ENCODE assay signal across 26 cellular contexts in genomic region chrX:30144221-30144620, GRCh38.
"Had no signal": no experiment of that assay in that cellular context is flagged by ENCODE, and none has a peak within 500 bp of the region (broad histone marks: within the 10 kb centered on the region; RNA-seq: fewer than 3 reads in every experiment).

No MANE protein-coding gene starts in this region.

- ATAC-seq: stimulated activated effector memory CD8-positive, alpha-beta T cell treated with anti-CD3 and anti-CD28 coated beads, Interleukin-12 subunit alpha, Interleukin-12 subunit beta, amount 100 ng/mL, for 72 hours; stimulated activated memory B cell treated with anti-CD40 and anti-IgM and Interleukin-4, amounts not matched to agents 10 μg/mL and 1 μg/mL and 100 μg/mL, for 72 hours; stimulated activated naive B cell treated with anti-CD40 and anti-IgM and Interleukin-4, amounts not matched to agents 10 μg/mL and 1 μg/mL and 100 μg/mL, for 72 hours; stimulated activated naive CD8-positive, alpha-beta T cell treated with anti-CD3 and anti-CD28 coated beads, Interleukin-15, amount 100 ng/mL, for 72 hours; stimulated activated naive CD8-positive, alpha-beta T cell treated with anti-CD3 and anti-CD28 coated beads, Interleukin-15, Interleukin-2, amounts not matched to agents 100 U/mL and 50 U/mL, for 24 hours; upper lobe of right lung had no signal

- DNase-seq: stimulated activated CD4-positive, alpha-beta T cell treated with anti-CD3 and anti-CD28 coated beads, Interleukin-2, amount 100 ng/mL, for 48 hours; stimulated activated CD4-positive, alpha-beta T cell treated with anti-CD3 and anti-CD28 coated beads, Interleukin-4, amount 100 ng/mL, for 1 hour; stimulated activated CD4-positive, alpha-beta T cell treated with anti-CD3 and anti-CD28 coated beads, Interleukin-4, amount 100 ng/mL, for 24 hours; stimulated activated CD4-positive, alpha-beta T cell treated with anti-CD3 and anti-CD28 coated beads, Interleukin-4, amount 100 ng/mL, for 4 hours; stimulated activated CD8-positive, alpha-beta memory T cell treated with anti-CD3 and anti-CD28 coated beads, Interleukin-4, amount 100 ng/mL, for 48 hours; stimulated activated naive B cell treated with anti-CD40 and anti-IgM and Interleukin-4, amounts not matched to agents 10 μg/mL and 1 μg/mL and 100 μg/mL, for 72 hours; stimulated activated naive CD4-positive, alpha-beta T cell; stimulated activated naive CD4-positive, alpha-beta T cell treated with Interleukin-2 at 50 U/mL for 16 hours; stimulated activated naive CD8-positive, alpha-beta T cell treated with anti-CD3 and anti-CD28 coated beads, Interleukin-15, amount 100 ng/mL, for 72 hours; stimulated activated naive CD8-positive, alpha-beta T cell treated with anti-CD3 and anti-CD28 coated beads, Interleukin-15, Interleukin-2, amounts not matched to agents 100 U/mL and 50 U/mL, for 24 hours; stomach; substantia nigra; testis; thyroid gland; tibial artery; transverse colon; upper lobe of left lung; upper lobe of right lung; uterus had no signal

- H3K36me3 ChIP-seq: stomach, suprapubic skin, thoracic aorta, thyroid gland, tibial artery, tibial nerve, transverse colon, upper lobe of left lung, upper lobe of right lung, uterus, vagina had no signal

- H3K4me3 ChIP-seq: stomach, suprapubic skin, testis, thoracic aorta, thyroid gland, tibial artery, tibial nerve, transverse colon, upper lobe of left lung, upper lobe of right lung, uterus, vagina had no signal

- H3K27ac ChIP-seq: stomach, suprapubic skin, testis, thoracic aorta, thyroid gland, tibial artery, tibial nerve, transverse colon, upper lobe of left lung, upper lobe of right lung, uterus, vagina had no signal

- H3K4me1 ChIP-seq: stomach, suprapubic skin, testis, thyroid gland, tibial artery, tibial nerve, transverse colon, upper lobe of left lung, upper lobe of right lung, uterus, vagina had no signal

- FAIRE-seq: urothelium cell line had no signal

- H3K27me3 ChIP-seq: suprapubic skin, testis, thyroid gland, tibial artery, tibial nerve, transverse colon, upper lobe of left lung, upper lobe of right lung, uterus, vagina had no signal

- H3K9me3 ChIP-seq: stomach, suprapubic skin, testis, thoracic aorta, thyroid gland, tibial artery, tibial nerve, transverse colon, upper lobe of left lung, upper lobe of right lung, uterus, vagina had no signal
